Comparison of ENCODE assay signal across 8 cellular contexts in the genomic region with DNA sequence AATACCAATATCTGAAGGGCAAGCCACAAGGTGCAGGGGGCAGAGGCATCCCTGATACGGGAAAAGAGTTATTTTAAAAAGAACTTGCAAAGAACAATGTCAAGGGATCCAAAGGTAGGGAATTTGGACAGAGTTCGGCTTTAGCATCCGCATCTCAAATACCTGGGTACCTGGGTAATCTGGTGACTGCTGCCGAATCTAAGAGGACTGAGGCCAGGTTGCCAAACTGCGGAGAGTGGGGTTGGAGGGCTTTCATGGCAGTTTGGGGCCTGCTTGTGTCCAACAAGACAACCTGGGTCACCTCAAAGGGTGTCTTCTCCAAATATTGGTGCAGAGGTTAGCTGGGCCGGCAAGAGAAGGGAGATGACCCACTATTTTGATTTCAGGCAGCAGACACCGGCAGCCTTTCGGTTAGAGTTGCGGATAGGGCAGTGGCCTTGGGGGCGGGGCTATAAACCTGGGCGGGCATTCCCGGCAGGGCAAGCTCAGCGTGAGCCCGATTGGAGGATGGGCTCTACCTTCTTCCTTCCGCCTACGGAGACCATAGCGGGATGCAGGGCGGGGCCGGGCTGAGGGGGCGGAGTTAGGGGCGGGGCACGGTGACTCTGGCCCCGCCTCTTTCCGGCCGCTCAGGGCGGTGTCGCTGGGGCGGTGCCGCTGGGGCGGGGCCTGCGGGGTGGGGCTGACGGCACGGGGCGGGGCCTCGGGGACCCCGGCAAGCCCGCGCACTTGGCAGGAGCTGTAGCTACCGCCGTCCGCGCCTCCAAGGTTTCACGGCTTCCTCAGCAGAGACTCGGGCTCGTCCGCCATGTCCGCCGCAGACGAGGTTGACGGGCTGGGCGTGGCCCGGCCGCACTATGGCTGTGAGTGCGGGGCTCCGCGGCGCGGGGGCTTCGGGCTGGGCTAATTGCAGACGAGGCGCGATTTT. TPM values are rescaled to one million over a fixed set of nuclear protein-coding genes. Genes with fewer than 3 reads are reported as not detected.
DNase-seq lines count a peak whose midpoint lies in the region; ATAC-seq and TF ChIP-seq lines count a peak whose summit lies in the region.

A gene with protein sequence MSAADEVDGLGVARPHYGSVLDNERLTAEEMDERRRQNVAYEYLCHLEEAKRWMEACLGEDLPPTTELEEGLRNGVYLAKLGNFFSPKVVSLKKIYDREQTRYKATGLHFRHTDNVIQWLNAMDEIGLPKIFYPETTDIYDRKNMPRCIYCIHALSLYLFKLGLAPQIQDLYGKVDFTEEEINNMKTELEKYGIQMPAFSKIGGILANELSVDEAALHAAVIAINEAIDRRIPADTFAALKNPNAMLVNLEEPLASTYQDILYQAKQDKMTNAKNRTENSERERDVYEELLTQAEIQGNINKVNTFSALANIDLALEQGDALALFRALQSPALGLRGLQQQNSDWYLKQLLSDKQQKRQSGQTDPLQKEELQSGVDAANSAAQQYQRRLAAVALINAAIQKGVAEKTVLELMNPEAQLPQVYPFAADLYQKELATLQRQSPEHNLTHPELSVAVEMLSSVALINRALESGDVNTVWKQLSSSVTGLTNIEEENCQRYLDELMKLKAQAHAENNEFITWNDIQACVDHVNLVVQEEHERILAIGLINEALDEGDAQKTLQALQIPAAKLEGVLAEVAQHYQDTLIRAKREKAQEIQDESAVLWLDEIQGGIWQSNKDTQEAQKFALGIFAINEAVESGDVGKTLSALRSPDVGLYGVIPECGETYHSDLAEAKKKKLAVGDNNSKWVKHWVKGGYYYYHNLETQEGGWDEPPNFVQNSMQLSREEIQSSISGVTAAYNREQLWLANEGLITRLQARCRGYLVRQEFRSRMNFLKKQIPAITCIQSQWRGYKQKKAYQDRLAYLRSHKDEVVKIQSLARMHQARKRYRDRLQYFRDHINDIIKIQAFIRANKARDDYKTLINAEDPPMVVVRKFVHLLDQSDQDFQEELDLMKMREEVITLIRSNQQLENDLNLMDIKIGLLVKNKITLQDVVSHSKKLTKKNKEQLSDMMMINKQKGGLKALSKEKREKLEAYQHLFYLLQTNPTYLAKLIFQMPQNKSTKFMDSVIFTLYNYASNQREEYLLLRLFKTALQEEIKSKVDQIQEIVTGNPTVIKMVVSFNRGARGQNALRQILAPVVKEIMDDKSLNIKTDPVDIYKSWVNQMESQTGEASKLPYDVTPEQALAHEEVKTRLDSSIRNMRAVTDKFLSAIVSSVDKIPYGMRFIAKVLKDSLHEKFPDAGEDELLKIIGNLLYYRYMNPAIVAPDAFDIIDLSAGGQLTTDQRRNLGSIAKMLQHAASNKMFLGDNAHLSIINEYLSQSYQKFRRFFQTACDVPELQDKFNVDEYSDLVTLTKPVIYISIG (N-terminal part only) (plus strand): TSS at position 709 of the 928 bp plus-strand sequence. CDS start 100 bp downstream, at position 809.

- H3K27me3 ChIP-seq in IMR-90 (ENCODE audit: control insufficient read depth, insufficient read depth, low read length) (no peaks in the 10 kb centered on the region), mucosa of rectum (ENCODE audit: control insufficient read depth in 2 of 2, insufficient read depth in 2 of 2, low read length in 2 of 2) (no peaks in the 10 kb centered on the region)

- peak within 1 kb of the TSS; percentile 95 for H4K91ac ChIP-seq in IMR-90 (ENCODE audit: insufficient read depth, low read depth, low read length)

- H3K4ac ChIP-seq in IMR-90 (ENCODE audit: low read depth, low read length), result peak within 1 kb of the TSS; percentile 87

- peak within 1 kb of the TSS; percentile 88 for H3K4me2 ChIP-seq in IMR-90 (ENCODE audit: low read depth, low read length)

- BruUV-seq in IMR-90 (replicated peaks; lab: Mats Ljungman, UMichigan), result no TSS peak

- H3K23ac ChIP-seq in IMR-90 (ENCODE audit: low read depth, low read length), result peak within 1 kb of the TSS; percentile 94

- peak within 1 kb of the TSS; percentile 95 for H2AFZ ChIP-seq in IMR-90 (replicated peaks; ENCODE audit: low read length, poor library complexity)

- H2BK20ac ChIP-seq in IMR-90 (ENCODE audit: low read depth, low read length), result peak within 1 kb of the TSS; percentile 31

- no peaks in the 10 kb centered on the region for H3K9me3 ChIP-seq in IMR-90 (ENCODE audit: control insufficient read depth, insufficient read depth, low read length)
- no peaks in the 10 kb centered on the region for H3K9me3 ChIP-seq in mucosa of rectum (ENCODE audit: control insufficient read depth in 2 of 2, low read length in 2 of 2)

- peaks cover 10 to 39% of the 10 kb centered on the region in 2 experiments for H3K79me1 ChIP-seq in IMR-90 (ENCODE audit: low read depth in 1 of 2, low read length in 2 of 2)

- H3K4me3 ChIP-seq in IMR-90 (ENCODE audit: insufficient read depth, low read depth, low read length) (peak within 1 kb of the TSS; percentile 80), epithelial cell of proximal tubule (ENCODE audit: low read depth, low read length) (peak within 1 kb of the TSS; percentile 93), mucosa of rectum (ENCODE audit: low read length in 2 of 2) (peak within 1 kb of the TSS; percentile 97 to 98)

- CTCF ChIA-PET in IMR-90 (lab: Yijun Ruan, JAX), result interaction anchor here (1.5 to 1.9 kb wide), 2 partner anchors 26 to 67 kb away, joined by 4 to 5 read pairs; no protein-coding TSS in a partner anchor

- peak within 1 kb of the TSS; percentile 78; the same call in 2 of the 3 replicates for H2BK15ac ChIP-seq in IMR-90 (ENCODE audit: low read depth, low read length)

- ATAC-seq in GM21528 (IDR thresholded peaks at IDR 0.05; ENCODE audit: low FRiP score, unreplicated experiment), result peak; percentile 94
- peak; percentile 98 for ATAC-seq in IMR-90 (ENCODE audit: low read depth)

- WGBS in IMR-90 (ENCODE audit: extremely low coverage in 2 of 2, insufficient read length in 1 of 2), 2 experiments, result 9% methylated on average over 19 of the region's 62 CpGs; no CpG with 5 or more reads in 1 of the 2 experiments

- peaks cover 30% of the 10 kb centered on the region for H4K20me1 ChIP-seq in IMR-90 (ENCODE audit: insufficient read depth, low read length)

- peak within 1 kb of the TSS; percentile 99 to 100 for H4K8ac ChIP-seq in IMR-90 (ENCODE audit: low read depth in 2 of 2, low read length in 2 of 2)

- H3K9ac ChIP-seq in IMR-90 (ENCODE audit: low read depth, low read length) (peak within 1 kb of the TSS; percentile 85), mucosa of rectum (ENCODE audit: low read depth in 1 of 2, low read length in 2 of 2) (peak within 1 kb of the TSS; percentile 98 to 99)

- peak within 1 kb of the TSS; percentile 83 for H2AK5ac ChIP-seq in IMR-90 (ENCODE audit: low read depth, low read length)

- in situ Hi-C loops in IMR-90 (cut with MboI; ENCODE audit: low sequenced_read_pairs), result no loop called here

- peaks cover 7% of the 10 kb centered on the region for H3K4me1 ChIP-seq in IMR-90 (ENCODE audit: control insufficient read depth, insufficient read depth, low read length)
- H3K4me1 ChIP-seq in mucosa of rectum (ENCODE audit: control insufficient read depth in 2 of 2, insufficient read depth in 2 of 2, low read length in 2 of 2), result peaks cover 25 to 34% of the 10 kb centered on the region in 2 donors

- 0 out of 2 replicates have a peak, but pooled peaks have one; percentile 12 for TF ChIP-seq RAD21 in IMR-90 (IDR thresholded peaks at IDR 0.05; ENCODE audit: low read length)

- H3K36me3 ChIP-seq in IMR-90 (ENCODE audit: control insufficient read depth, insufficient read depth, low read length) (peaks cover 8% of the 10 kb centered on the region), mucosa of rectum (ENCODE audit: control insufficient read depth in 2 of 2, insufficient read depth in 2 of 2, low read length in 2 of 2) (peaks cover 17 to 21% of the 10 kb centered on the region in 2 donors)

- H3K18ac ChIP-seq in IMR-90 (ENCODE audit: low read depth, low read length), result peak within 1 kb of the TSS; percentile 66

- H3K56ac ChIP-seq in IMR-90 (ENCODE audit: extremely low read depth, insufficient read depth, low read length), result peak within 1 kb of the TSS; percentile 98

- TF ChIP-seq CTCF in IMR-90 (conservative IDR thresholded peaks at IDR 0.05; ENCODE audit: low read depth, low read length) (no peak), epithelial cell of proximal tubule (conservative IDR thresholded peaks at IDR 0.05; ENCODE audit: low read depth, low read length) (no peak)

- peak within 1 kb of the TSS; percentile 93 for H4K5ac ChIP-seq in IMR-90 (ENCODE audit: low read depth, low read length)

- H2BK5ac ChIP-seq in IMR-90 (ENCODE audit: low read depth, low read length, poor library complexity, severe bottlenecking), result peak within 1 kb of the TSS; percentile 75

- peak within 1 kb of the TSS; percentile 74 for H3K27ac ChIP-seq in IMR-90 (ENCODE audit: insufficient read depth, low read length)
- peak within 1 kb of the TSS; percentile 95 to 99 for H3K27ac ChIP-seq in mucosa of rectum (ENCODE audit: low read depth in 2 of 2, low read length in 2 of 2)

- H3K9me1 ChIP-seq in IMR-90 (ENCODE audit: insufficient read depth, low read length), result peaks cover 9% of the 10 kb centered on the region; the same call in 1 of the 2 replicates

- H2BK120ac ChIP-seq in IMR-90 (ENCODE audit: low read depth, low read length), result peak within 1 kb of the TSS; percentile 61

- TF ChIP-seq POLR2A in IMR-90 (IDR thresholded peaks at IDR 0.05; ENCODE audit: low read depth, low read length), result peak; percentile 85

- POLR2A ChIA-PET in IMR-90 (lab: Charles Lee; ENCODE audit: unreplicated experiment), result interaction anchor here (0.5 to 0.9 kb wide), 3 partner anchors 20 to 154 kb away, joined by 4 to 10 read pairs (median 9); a partner anchor contains a TSS

- H3K14ac ChIP-seq in IMR-90 (replicated peaks; ENCODE audit: low read depth, low read length), result peak within 1 kb of the TSS; percentile 93

- peak; percentile 97 for DNase-seq in DMS 273 (lab: John Stamatoyannopoulos, UW; ENCODE audit: unreplicated experiment)
- DNase-seq in IMR-90, result peak; percentile 94
- peak; percentile 98 for DNase-seq in OCI-M1 (lab: John Stamatoyannopoulos, UW)
- peak; percentile 93 for DNase-seq in activated T-cell treated with anti-CD3 and anti-CD28 coated beads for 4 hours
- DNase-seq in epithelial cell of proximal tubule (ENCODE audit: low read depth), result no peak
- peak; percentile 99 for DNase-seq in stimulated activated CD8-positive, alpha-beta memory T cell treated with anti-CD3 and anti-CD28 coated beads, Interleukin-4, amount 100 ng/mL, for 48 hours

- intact Hi-C loops in IMR-90 (cut with micrococcal nuclease), result loop anchor here (1.0 kb wide), 2 partner anchors 13 to 67 kb away; no protein-coding TSS in a partner anchor

- peak within 1 kb of the TSS; percentile 99 for H2AK9ac ChIP-seq in IMR-90 (replicated peaks; ENCODE audit: low read depth, low read length, poor library complexity)

- dilution Hi-C loops in IMR-90 (cut with HindIII; ENCODE audit: low sequenced_read_pairs, unreplicated experiment), result no loop called here

TF ChIP-seq in IMR-90, 13 proteins besides CTCF, POLR2A, EP300 and RAD21 (continues in another document):
- TF ChIP-seq MAZ (IDR thresholded peaks at IDR 0.05; ENCODE audit: borderline replicate concordance, low read depth, low read length) (peak; percentile 56; the same call in 1 of the 2 replicates), MAFK (IDR thresholded peaks at IDR 0.05; ENCODE audit: low read depth, low read length) (no peak)

RNA-seq across cellular contexts. Expression of the gene that starts here (rescaled TPM):
- total RNA-seq in IMR-90 (2012; rRNA removed), result 207 and 246 TPM in 2 replicates
- 87.5 and 93.4 TPM in 2 replicates for polyA plus RNA-seq in IMR-90 (2012; rRNA removed)
- 9.1 and 14.9 TPM in 2 replicates for polyA plus RNA-seq in IMR-90 (2012; cell fraction: cytosol; rRNA removed)
- polyA plus RNA-seq in IMR-90 (2012; cell fraction: nucleus; rRNA removed; ENCODE audit: low replicate concordance), result 41.3 and 240 TPM in 2 replicates
- total RNA-seq in epithelial cell of proximal tubule, result 176 and 187 TPM in 2 replicates
